Comparison of ENCODE assay signal across 16 cellular contexts in the genomic region with DNA sequence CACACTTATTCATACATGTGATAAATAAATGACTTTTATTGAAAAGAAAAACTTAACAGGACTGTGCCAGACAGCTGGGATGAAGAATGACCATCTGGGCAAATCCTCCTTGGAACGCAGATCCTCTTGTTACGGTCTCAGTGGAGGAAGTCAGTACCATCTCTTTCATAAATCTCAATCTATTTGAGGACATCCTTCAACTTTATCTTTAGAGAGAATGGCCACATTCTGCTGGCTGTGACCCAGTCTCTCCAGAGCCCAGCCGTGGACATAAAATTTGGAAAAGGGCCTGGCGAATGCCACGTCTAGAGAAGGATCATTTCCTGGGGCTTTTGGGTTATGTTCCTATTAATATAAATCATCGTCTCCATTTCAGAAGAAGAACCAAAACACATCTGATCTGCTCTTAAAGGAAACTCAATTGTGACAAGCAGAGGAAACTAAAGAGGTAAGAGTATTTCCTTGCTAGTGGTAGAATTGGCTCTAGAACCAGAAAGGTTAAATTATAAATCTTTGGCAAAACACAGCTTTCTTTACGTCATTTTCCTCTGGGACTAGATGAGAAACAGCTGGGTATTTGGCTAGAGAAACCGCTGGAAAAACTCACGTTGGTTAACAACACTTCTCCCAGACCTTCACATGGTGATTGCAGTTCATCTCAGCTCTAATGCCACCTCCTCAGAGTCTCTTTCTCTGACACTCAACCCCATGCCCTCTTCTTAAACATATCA.
DNase-seq lines count a peak whose midpoint lies in the region; ATAC-seq, FAIRE-seq and TF ChIP-seq lines count a peak whose summit lies in the region.
"Had no signal": no experiment of that assay in that cellular context is flagged by ENCODE, and none has a peak within 500 bp of the region (broad histone marks: within the 10 kb centered on the region; RNA-seq: fewer than 3 reads in every experiment).

No MANE protein-coding gene starts in this region.

- peaks cover 24% of the 10 kb centered on the region for H3K4me1 Mint-ChIP-seq in HFFc6 (ENCODE audit: low read depth)

- no peaks in the 10 kb centered on the region for H3K27me3 Mint-ChIP-seq in HFFc6 (ENCODE audit: insufficient read depth)

- dilution Hi-C loops in endothelial cell of umbilical vein (cut with MboI; ENCODE audit: extremely low pct_ligation_motif_present, low sequenced_read_pairs) = no loop called here

- H2AFZ ChIP-seq in endothelial cell of umbilical vein (ENCODE audit: low read depth, low read length) = no peak overlapping the region

- no peaks in the 10 kb centered on the region for H3K4me1 ChIP-seq in endothelial cell of umbilical vein (ENCODE audit: control insufficient read depth, extremely low read depth, insufficient read depth, low read length)
- peaks cover 6% of the 10 kb centered on the region for H3K4me1 ChIP-seq in lower lobe of right lung
- H3K4me1 ChIP-seq in transverse colon = no peaks in the 10 kb centered on the region

- FAIRE-seq in endothelial cell of umbilical vein (lab: Jason Lieb, UNC) = peak; percentile 12

- TF ChIP-seq CTCF in HFFc6 (IDR thresholded peaks at IDR 0.05) = no peak
- no peak for TF ChIP-seq CTCF in endothelial cell of umbilical vein (IDR thresholded peaks at IDR 0.05; ENCODE audit: extremely low read depth in 1 of 2, insufficient read depth in 1 of 2, low read depth in 1 of 2, low read length in 2 of 2)
- no peak for TF ChIP-seq CTCF in lower lobe of right lung (IDR thresholded peaks at IDR 0.05)
- TF ChIP-seq CTCF in transverse colon (IDR thresholded peaks at IDR 0.05) = no peak

- peaks cover 19% of the 10 kb centered on the region in 2 experiments for H3K27me3 ChIP-seq in endothelial cell of umbilical vein (ENCODE audit: control insufficient read depth in 2 of 2, insufficient read depth in 2 of 2, low read length in 2 of 2)
- H3K27me3 ChIP-seq in lower lobe of right lung (ENCODE audit: low read depth) = peaks cover 11% of the 10 kb centered on the region
- H3K27me3 ChIP-seq in transverse colon = no peaks in the 10 kb centered on the region

- H3K9me3 ChIP-seq in endothelial cell of umbilical vein (replicated peaks; ENCODE audit: control insufficient read depth, insufficient read depth, low read length) (no peaks in the 10 kb centered on the region), lower lobe of right lung (no peaks in the 10 kb centered on the region), transverse colon (no peaks in the 10 kb centered on the region)

- no peaks in the 10 kb centered on the region for H3K9me1 ChIP-seq in endothelial cell of umbilical vein (replicated peaks; ENCODE audit: control insufficient read depth, extremely low read depth, insufficient read depth, low read length)

- CTCF ChIA-PET in endothelial cell of umbilical vein (lab: Charles Lee) = interaction anchor here (0.7 kb wide), 1 partner anchor 883 kb away, joined by 3 read pairs; no protein-coding TSS in a partner anchor

- no peaks in the 10 kb centered on the region for H3K9me3 Mint-ChIP-seq in HFFc6

- peak overlapping the region; percentile 68 for H3K27ac Mint-ChIP-seq in HFFc6
- H3K27ac Mint-ChIP-seq: progenitor cell of endocrine pancreas had no signal

- H3K79me2 ChIP-seq in endothelial cell of umbilical vein (ENCODE audit: control insufficient read depth, insufficient read depth, low read length) = no peaks in the 10 kb centered on the region

- H3K4me3 ChIP-seq in endothelial cell of umbilical vein (replicated peaks in 1 of 3; ENCODE audit: insufficient read depth in 1 of 3, low read depth in 1 of 3, low read length in 3 of 3) = no peak overlapping the region
- no peak overlapping the region for H3K4me3 ChIP-seq in lower lobe of right lung
- H3K4me3 ChIP-seq in transverse colon = no peak overlapping the region

- DNase-seq in HFFc6 (peak; percentile 43), endothelial cell of umbilical vein (ENCODE audit: low read depth, low spot score) (peak; percentile 43), lower lobe of right lung (no peak), transverse colon (no peak), NCI-H1092 treated with DMSO at 0.1 percent for 48 hours (lab: John Stamatoyannopoulos, UW) (no peak)
- DNase-seq in activated CD8-positive, alpha-beta memory T cell treated with anti-CD3 and anti-CD28 coated beads, Interleukin-2, amount 50 U/mL, for 4 hours = no peak
- DNase-seq: activated CD4-positive, CD25-positive, alpha-beta regulatory T cell; COR-L47; effector CD4-positive, alpha-beta T cell; midbrain; NCI-H2081 treated with DMSO at 0.1 percent for 48 hours; stimulated activated naive CD8-positive, alpha-beta T cell treated with anti-CD3 and anti-CD28 coated beads, Interleukin-15, Interleukin-2, amounts not matched to agents 100 U/mL and 50 U/mL, for 24 hours had no signal

- H3K4me2 ChIP-seq in endothelial cell of umbilical vein (ENCODE audit: insufficient read depth, low read length) = no peak overlapping the region
- H3K4me2 ChIP-seq: KMS-11 had no signal

- intact Hi-C loops in endothelial cell of umbilical vein (cut with micrococcal nuclease) = no loop called here
- intact Hi-C loops in lower lobe of right lung (cut with DNase I) = no loop called here
- intact Hi-C loops in transverse colon (cut with DNase I; ENCODE audit: low total_unique reads) = no loop called here

- no peaks in the 10 kb centered on the region for H3K36me3 Mint-ChIP-seq in HFFc6 (ENCODE audit: low read depth)

- H3K27ac ChIP-seq in endothelial cell of umbilical vein (ENCODE audit: insufficient read depth, low read depth, low read length) = no peak overlapping the region
- H3K27ac ChIP-seq in lower lobe of right lung = peak overlapping the region; percentile 58
- H3K27ac ChIP-seq in transverse colon = peak overlapping the region; percentile 6 to 56 (median 41)
- H3K27ac ChIP-seq: KMS-11 had no signal

- BruUV-seq in endothelial cell of umbilical vein (replicated peaks; lab: Mats Ljungman, UMichigan) = no TSS peak

- H3K36me3 ChIP-seq in endothelial cell of umbilical vein (ENCODE audit: control insufficient read depth in 2 of 2, extremely low read depth in 1 of 2, insufficient read depth in 2 of 2, low read length in 2 of 2) = no peaks in the 10 kb centered on the region
- no peaks in the 10 kb centered on the region for H3K36me3 ChIP-seq in lower lobe of right lung
- H3K36me3 ChIP-seq in transverse colon = no peaks in the 10 kb centered on the region

- TF ChIP-seq EP300 in transverse colon (IDR thresholded peaks at IDR 0.05; ENCODE audit: low read depth) = no peak

- no peak overlapping the region for H3K9ac ChIP-seq in endothelial cell of umbilical vein (replicated peaks; ENCODE audit: extremely low read depth, insufficient read depth, low read length)
- H3K9ac ChIP-seq: KMS-11 had no signal

- POLR2A ChIA-PET in endothelial cell of umbilical vein (lab: Charles Lee) = no interaction called here

- TF ChIP-seq POLR2A in endothelial cell of umbilical vein (IDR thresholded peaks at IDR 0.05; ENCODE audit: low read depth, low read length) (no peak), transverse colon (IDR thresholded peaks at IDR 0.05) (no peak)

- peak overlapping the region; percentile 33 for H3K4me3 Mint-ChIP-seq in HFFc6

- in situ Hi-C loops in transverse colon (cut with MboI; ENCODE audit: low pct_ligation_motif_present in 1 of 4, low pct_unique_long_range_greater_than_20kb in 1 of 4, low sequenced_read_pairs in 3 of 4) = loop anchor here in 3 of 4 donors (25.0 kb wide), 4 partner anchors 187 to 887 kb away; no protein-coding TSS in a partner anchor

- 60 to 65% methylated on average over 7 to 9 of the region's 9 CpGs for WGBS in transverse colon (ENCODE audit: low coverage in 1 of 2), 2 donors

- ATAC-seq in lower lobe of right lung = peak in 1 of 2 donors; percentile 31
- ATAC-seq in HG02885 (IDR thresholded peaks at IDR 0.05; ENCODE audit: poor library complexity, unreplicated experiment) = no peak
- ATAC-seq in GM21786 (IDR thresholded peaks at IDR 0.05; ENCODE audit: unreplicated experiment) = no peak
- ATAC-seq: stimulated activated naive CD8-positive, alpha-beta T cell treated with anti-CD3 and anti-CD28 coated beads, Interleukin-15, Interleukin-2, amounts not matched to agents 100 U/mL and 50 U/mL, for 24 hours had no signal

- no peaks in the 10 kb centered on the region for H4K20me1 ChIP-seq in endothelial cell of umbilical vein (replicated peaks; ENCODE audit: control insufficient read depth, extremely low read depth, insufficient read depth, low read length)

TF ChIP-seq in endothelial cell of umbilical vein, 7 proteins besides CTCF, POLR2A, EP300 and RAD21:
- TF ChIP-seq EZH2 (IDR thresholded peaks at IDR 0.05; ENCODE audit: borderline replicate concordance, low read depth, low read length, severe bottlenecking) (no peak), GATA2 (IDR thresholded peaks at IDR 0.05; ENCODE audit: insufficient read depth, insufficient read length, low read depth, low read length) (no peak), JUN (IDR thresholded peaks at IDR 0.05; ENCODE audit: borderline replicate concordance, insufficient read depth, insufficient read length, low read depth) (no peak), MYC (IDR thresholded peaks at IDR 0.05; ENCODE audit: low read depth, low read length) (no peak), POLR2AphosphoS5 (IDR thresholded peaks at IDR 0.05; ENCODE audit: insufficient read depth, low read depth, low read length) (no peak), FOS (IDR thresholded peaks at IDR 0.05; ENCODE audit: borderline replicate concordance, insufficient read depth, low read length) (no peak)
- TF ChIP-seq, protein P1, sequence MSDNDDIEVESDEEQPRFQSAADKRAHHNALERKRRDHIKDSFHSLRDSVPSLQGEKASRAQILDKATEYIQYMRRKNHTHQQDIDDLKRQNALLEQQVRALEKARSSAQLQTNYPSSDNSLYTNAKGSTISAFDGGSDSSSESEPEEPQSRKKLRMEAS (IDR thresholded peaks at IDR 0.05; ENCODE audit: insufficient read depth, insufficient read length) = no peak

Comparison
In these comparisons a context has a peak if more than half of its experiments do, and no peak if none do; other contexts are left out.
1. DNase-seq: peak in HFFc6 (single experiment) and endothelial cell of umbilical vein (single experiment); none in lower lobe of right lung (single experiment), transverse colon (single experiment), activated CD8-positive, alpha-beta memory T cell treated with anti-CD3 and anti-CD28 coated beads, Interleukin-2, amount 50 U/mL, for 4 hours (single experiment) and NCI-H1092 treated with DMSO at 0.1 percent for 48 hours (single experiment).